In genomic region chr19:9621156-9622037, GRCh38 we compare ENCODE assay signal across 8 cellular contexts. TPM values are rescaled to one million over a fixed set of nuclear protein-coding genes. Genes with fewer than 3 reads are reported as not detected.
A peak's percentile ranks its signal among the peaks of the same experiment; 100 is the strongest.
DNase-seq lines count a peak whose midpoint lies in the region; ATAC-seq and TF ChIP-seq lines count a peak whose summit lies in the region.

ZNF561 (minus strand) TSS chr19:9621232; CDS start chr19:9619456, 1,776 bp downstream.

- H2BK120ac ChIP-seq in IMR-90 (ENCODE audit: low read depth, low read length), result peak within 1 kb of the TSS; percentile 96

- peak within 1 kb of the TSS; percentile 99 for H2AFZ ChIP-seq in IMR-90 (replicated peaks; ENCODE audit: low read length, poor library complexity)

- no peaks in the 10 kb centered on the region for H3K27me3 ChIP-seq in CD8-positive, alpha-beta memory T cell (ENCODE audit: insufficient read depth, low read length, poor library complexity, severe bottlenecking)
- H3K27me3 ChIP-seq in IMR-90 (ENCODE audit: control insufficient read depth, insufficient read depth, low read length), result no peaks in the 10 kb centered on the region

- CTCF ChIA-PET in CD8-positive, alpha-beta memory T cell (lab: Charles Lee), result interaction anchor here (0.7 to 1.0 kb wide), 3 partner anchors 170 to 298 kb away, joined by 3 to 4 read pairs (median 3); partner anchors contain the start of gene ZNF559
- CTCF ChIA-PET in IMR-90 (lab: Yijun Ruan, JAX), result no interaction called here

- in situ Hi-C loops in IMR-90 (cut with MboI; ENCODE audit: low sequenced_read_pairs), result no loop called here

- peak within 1 kb of the TSS; percentile 98 for H3K9ac ChIP-seq in IMR-90 (ENCODE audit: low read depth, low read length)

- peak; percentile 80 for TF ChIP-seq POLR2A in IMR-90 (IDR thresholded peaks at IDR 0.05; ENCODE audit: low read depth, low read length)

- dilution Hi-C loops in IMR-90 (cut with HindIII; ENCODE audit: low sequenced_read_pairs, unreplicated experiment), result loop anchor here (10.0 kb wide), 1 partner anchor 173 kb away; no protein-coding TSS in a partner anchor

- peaks cover 22% of the 10 kb centered on the region for H3K4me1 ChIP-seq in CD8-positive, alpha-beta memory T cell (ENCODE audit: insufficient read depth, low read length)
- peaks cover 4% of the 10 kb centered on the region; the same call in 1 of the 2 replicates for H3K4me1 ChIP-seq in IMR-90 (ENCODE audit: control insufficient read depth, insufficient read depth, low read length)

- no peaks in the 10 kb centered on the region for H3K9me3 ChIP-seq in CD8-positive, alpha-beta memory T cell (ENCODE audit: low read length)
- no peaks in the 10 kb centered on the region for H3K9me3 ChIP-seq in IMR-90 (ENCODE audit: control insufficient read depth, insufficient read depth, low read length)

- peaks cover 22 to 41% (median 25%) of the 10 kb centered on the region in 3 donors for H3K4me1 Mint-ChIP-seq in CD8-positive, alpha-beta memory T cell

- peaks cover 23% of the 10 kb centered on the region for H3K36me3 ChIP-seq in CD8-positive, alpha-beta memory T cell (ENCODE audit: insufficient read depth, low read length)
- H3K36me3 ChIP-seq in IMR-90 (ENCODE audit: control insufficient read depth, insufficient read depth, low read length), result peaks cover 22% of the 10 kb centered on the region

- H3K27me3 Mint-ChIP-seq in CD8-positive, alpha-beta memory T cell, result peaks cover 0 to 4% of the 10 kb centered on the region in 2 donors

- peak within 1 kb of the TSS; percentile 99 for H4K5ac ChIP-seq in IMR-90 (ENCODE audit: low read depth, low read length)

- no peaks in the 10 kb centered on the region for H3K9me1 ChIP-seq in IMR-90 (ENCODE audit: insufficient read depth, low read length)

- H2BK20ac ChIP-seq in IMR-90 (ENCODE audit: low read depth, low read length), result peak within 1 kb of the TSS; percentile 77; the same call in 1 of the 2 replicates

- H3K4me3 ChIP-seq in CD8-positive, alpha-beta memory T cell (ENCODE audit: low read length), result peak within 1 kb of the TSS; percentile 83
- peak within 1 kb of the TSS; percentile 68 for H3K4me3 ChIP-seq in IMR-90 (ENCODE audit: insufficient read depth, low read depth, low read length)
- peak within 1 kb of the TSS; percentile 79 for H3K4me3 ChIP-seq in epithelial cell of proximal tubule (ENCODE audit: low read depth, low read length)

- TF ChIP-seq CTCF in IMR-90 (conservative IDR thresholded peaks at IDR 0.05; ENCODE audit: low read depth, low read length) (no peak), epithelial cell of proximal tubule (conservative IDR thresholded peaks at IDR 0.05; ENCODE audit: low read depth, low read length) (no peak)

- peaks cover 10 to 40% (median 22%) of the 10 kb centered on the region in 3 donors for H3K36me3 Mint-ChIP-seq in CD8-positive, alpha-beta memory T cell

- peak within 1 kb of the TSS; percentile 96 for H3K4ac ChIP-seq in IMR-90 (ENCODE audit: low read depth, low read length)

- no peaks in the 10 kb centered on the region; the same call in 1 of the 2 replicates for H4K20me1 ChIP-seq in IMR-90 (ENCODE audit: insufficient read depth, low read length)

- H3K23ac ChIP-seq in IMR-90 (ENCODE audit: low read depth, low read length), result peak within 1 kb of the TSS; percentile 92

- intact Hi-C loops in IMR-90 (cut with micrococcal nuclease), result loop anchor here (1.0 to 10.0 kb wide), 4 partner anchors 147 to 415 kb away; partner anchors contain the start of gene ZNF846

- WGBS in IMR-90 (ENCODE audit: extremely low coverage in 2 of 2, insufficient read length in 1 of 2), 2 experiments, result 0% methylated on average over 3 of the region's 33 CpGs; no CpG with 5 or more reads in 1 of the 2 experiments

- POLR2A ChIA-PET in CD8-positive, alpha-beta memory T cell (lab: Charles Lee), result interaction anchor here (0.7 to 1.0 kb wide), 3 partner anchors 148 to 298 kb away, joined by 3 to 5 read pairs (median 4); partner anchors contain the start of genes PIN1, ZNF559 and ZNF846
- POLR2A ChIA-PET in IMR-90 (lab: Charles Lee; ENCODE audit: unreplicated experiment), result interaction anchor here (0.6 to 0.9 kb wide), 3 partner anchors 11 to 259 kb away, joined by 3 to 8 read pairs (median 5); partner anchors contain the start of gene ZNF177

- peak within 1 kb of the TSS; percentile 99 to 100 (median 100) for H3K27ac Mint-ChIP-seq in CD8-positive, alpha-beta memory T cell

- peak within 1 kb of the TSS; percentile 94 to 100 (median 98) for H3K4me3 Mint-ChIP-seq in CD8-positive, alpha-beta memory T cell

- peak within 1 kb of the TSS; percentile 97 for H3K14ac ChIP-seq in IMR-90 (replicated peaks; ENCODE audit: low read depth, low read length)

- H3K79me1 ChIP-seq in IMR-90 (ENCODE audit: low read depth in 1 of 2, low read length in 2 of 2), result peaks cover 32 to 41% of the 10 kb centered on the region in 2 experiments

- BruUV-seq in IMR-90 (replicated peaks; lab: Mats Ljungman, UMichigan), result TSS peak; percentile 89

- peak; percentile 85 to 94 (median 90) for DNase-seq in CD8-positive, alpha-beta memory T cell
- DNase-seq in IMR-90 (peak; percentile 89), OCI-M2 (lab: John Stamatoyannopoulos, UW; ENCODE audit: unreplicated experiment) (peak; percentile 43), activated T-cell treated with anti-CD3 and anti-CD28 coated beads for 4 hours (peak; percentile 81), epithelial cell of proximal tubule (ENCODE audit: low read depth) (peak; percentile 69), mucosa of gallbladder (ENCODE audit: low spot score) (peak; percentile 86)
- DNase-seq in stimulated activated CD8-positive, alpha-beta memory T cell treated with anti-CD3 and anti-CD28 coated beads, Interleukin-4, amount 100 ng/mL, for 24 hours (ENCODE audit: low read depth), result peak; percentile 82

- peaks cover 3 to 10% (median 7%) of the 10 kb centered on the region in 5 donors for H3K9me3 Mint-ChIP-seq in CD8-positive, alpha-beta memory T cell

- TF ChIP-seq RAD21 in IMR-90 (IDR thresholded peaks at IDR 0.05; ENCODE audit: low read length), result no peak

- peak within 1 kb of the TSS; percentile 98 for H2AK9ac ChIP-seq in IMR-90 (replicated peaks; ENCODE audit: low read depth, low read length, poor library complexity)

- H3K27ac ChIP-seq in CD8-positive, alpha-beta memory T cell (ENCODE audit: low read depth, low read length), result peak within 1 kb of the TSS; percentile 96
- H3K27ac ChIP-seq in IMR-90 (ENCODE audit: insufficient read depth, low read length), result peak within 1 kb of the TSS; percentile 99

- H2BK5ac ChIP-seq in IMR-90 (ENCODE audit: low read depth, low read length, poor library complexity, severe bottlenecking), result peak within 1 kb of the TSS; percentile 95

- peak within 1 kb of the TSS; percentile 91 for H3K18ac ChIP-seq in IMR-90 (ENCODE audit: low read depth, low read length)

- H3K4me2 ChIP-seq in IMR-90 (ENCODE audit: low read depth, low read length), result peak within 1 kb of the TSS; percentile 93

- peak within 1 kb of the TSS; percentile 97 for H3K56ac ChIP-seq in IMR-90 (ENCODE audit: extremely low read depth, insufficient read depth, low read length)

- H4K91ac ChIP-seq in IMR-90 (ENCODE audit: insufficient read depth, low read depth, low read length), result peak within 1 kb of the TSS; percentile 98

- peak within 1 kb of the TSS; percentile 74; the same call in 2 of the 3 replicates for H2BK15ac ChIP-seq in IMR-90 (ENCODE audit: low read depth, low read length)

- ATAC-seq in GM21390 (IDR thresholded peaks at IDR 0.05; ENCODE audit: unreplicated experiment), result peak; percentile 78
- peak; percentile 85 for ATAC-seq in IMR-90 (ENCODE audit: low read depth)

- peak within 1 kb of the TSS; percentile 79 for H2AK5ac ChIP-seq in IMR-90 (ENCODE audit: low read depth, low read length)

- peak within 1 kb of the TSS; percentile 98 to 99 for H4K8ac ChIP-seq in IMR-90 (ENCODE audit: low read depth in 2 of 2, low read length in 2 of 2)

TF ChIP-seq in IMR-90, 13 proteins besides CTCF, POLR2A, EP300 and RAD21 (continues in another document):
- no peak for TF ChIP-seq FOS (IDR thresholded peaks at IDR 0.05; ENCODE audit: low read depth, low read length)
- TF ChIP-seq CEBPB (IDR thresholded peaks at IDR 0.05; ENCODE audit: low read depth, low read length), result no peak
- no peak for TF ChIP-seq RCOR1 (IDR thresholded peaks at IDR 0.05; ENCODE audit: insufficient replicate concordance, low read length)
- TF ChIP-seq BHLHE40 (IDR thresholded peaks at IDR 0.05; ENCODE audit: low read depth, low read length), result no peak
- peak; percentile 52; the same call in 1 of the 2 replicates for TF ChIP-seq MAZ (IDR thresholded peaks at IDR 0.05; ENCODE audit: borderline replicate concordance, low read depth, low read length)
- TF ChIP-seq ELK1 (IDR thresholded peaks at IDR 0.05; ENCODE audit: borderline replicate concordance, low read depth, low read length), result no peak
- TF ChIP-seq MAFK (IDR thresholded peaks at IDR 0.05; ENCODE audit: low read depth, low read length), result no peak
- TF ChIP-seq MXI1 (IDR thresholded peaks at IDR 0.05; ENCODE audit: borderline replicate concordance, low read depth, low read length), result peak; percentile 62; the same call in 1 of the 2 replicates
- TF ChIP-seq SMC3 (IDR thresholded peaks at IDR 0.05; ENCODE audit: low read depth, low read length), result no peak
- TF ChIP-seq CHD1 (IDR thresholded peaks at IDR 0.05; ENCODE audit: low read depth, low read length), result no peak
- no peak for TF ChIP-seq RFX5 (IDR thresholded peaks at IDR 0.05; ENCODE audit: low read depth, low read length)

RNA-seq across cellular contexts. Expression of gene ZNF561, which starts in this region (rescaled TPM):
- 10 to 100 TPM; 35.9 to 43.5 TPM for total RNA-seq in CD8-positive, alpha-beta memory T cell
- polyA plus RNA-seq in CD8-positive, alpha-beta memory T cell, result 13.0 TPM
- total RNA-seq in IMR-90 (2012; rRNA removed), result 38.9 TPM in 2 replicates
- 15.9 and 22.5 TPM in 2 replicates for polyA plus RNA-seq in IMR-90 (2012; rRNA removed)
- polyA plus RNA-seq in IMR-90 (2012; cell fraction: cytosol; rRNA removed), result 6.4 and 13.5 TPM in 2 replicates
- polyA plus RNA-seq in IMR-90 (2012; cell fraction: nucleus; rRNA removed; ENCODE audit: low replicate concordance), result 22.5 and 57.4 TPM in 2 replicates
- total RNA-seq in epithelial cell of proximal tubule, result 8.9 and 17.1 TPM in 2 replicates
- total RNA-seq in mucosa of gallbladder, result 54.2 TPM

Comparison
In these comparisons a context has a peak if more than half of its experiments do, and no peak if none do; other contexts are left out.
1. Peak in every context shown above with its lines: DNase-seq, ATAC-seq, H3K4me3 ChIP-seq and H3K27ac ChIP-seq.